ENCODE assay signal across 1 cellular context in genomic region chr12:116636636-116637519, GRCh38.
TF ChIP-seq lines count a peak whose summit lies in the region.

No MANE protein-coding gene starts in this region.

TF ChIP-seq in HepG2, 621 proteins besides CTCF, POLR2A, EP300 and RAD21 (continued from another document and continues in another):
- TF ChIP-seq BCLAF1 (IDR thresholded peaks at IDR 0.05), result no peak
- peak; percentile 46; the same call in 1 of the 2 replicates for TF ChIP-seq FOXK2 (IDR thresholded peaks at IDR 0.05)
- no peak for TF ChIP-seq EZH2 (conservative IDR thresholded peaks at IDR 0.05; ENCODE audit: low read depth, low read length)
- TF ChIP-seq KLF16 (CRISPR knock-in tag; IDR thresholded peaks at IDR 0.05), result peak in 1 of 2 experiments; percentile 69; a peak in 2 of 4 replicates
- no peak for TF ChIP-seq ATM (IDR thresholded peaks at IDR 0.05; ENCODE audit: borderline replicate concordance)
- TF ChIP-seq ZFP36 (IDR thresholded peaks at IDR 0.05; ENCODE audit: borderline replicate concordance, low read depth, low read length, partially characterized antibody), result peak; percentile 70
- peak; percentile 99 for TF ChIP-seq HHEX (CRISPR knock-in tag; IDR thresholded peaks at IDR 0.05)
- TF ChIP-seq ZBED4 (CRISPR knock-in tag; IDR thresholded peaks at IDR 0.05; ENCODE audit: borderline replicate concordance), result no peak
- peak; percentile 59 for TF ChIP-seq HNF4A (CRISPR knock-in tag; IDR thresholded peaks at IDR 0.05)
- TF ChIP-seq ZNF777 (CRISPR knock-in tag; IDR thresholded peaks at IDR 0.05), result no peak
- peak in 1 of 2 experiments; percentile 51; a peak in 2 of 4 replicates for TF ChIP-seq ATF4 (CRISPR knock-in tag; IDR thresholded peaks at IDR 0.05)
- TF ChIP-seq LCORL (IDR thresholded peaks at IDR 0.05), result no peak; the same call in 1 of the 2 replicates
- peak; percentile 89 for TF ChIP-seq LCORL (CRISPR knock-in tag; IDR thresholded peaks at IDR 0.05)
- TF ChIP-seq EEA1 (CRISPR knock-in tag; IDR thresholded peaks at IDR 0.05; ENCODE audit: borderline replicate concordance), result no peak
- no peak for TF ChIP-seq SAFB2 (CRISPR knock-in tag; IDR thresholded peaks at IDR 0.05; ENCODE audit: borderline replicate concordance, low read depth)
- no peak for TF ChIP-seq ZNF34 (CRISPR knock-in tag; IDR thresholded peaks at IDR 0.05; ENCODE audit: borderline replicate concordance)
- TF ChIP-seq SALL2 (CRISPR knock-in tag; IDR thresholded peaks at IDR 0.05), result no peak
- TF ChIP-seq ELF1 (CRISPR knock-in tag; IDR thresholded peaks at IDR 0.05), result no peak
- no peak for TF ChIP-seq ZNF10 (CRISPR knock-in tag; IDR thresholded peaks at IDR 0.05; ENCODE audit: borderline replicate concordance, low read depth)
- TF ChIP-seq KLF6 (CRISPR knock-in tag; IDR thresholded peaks at IDR 0.05), result no peak
- peak; percentile 36; the same call in 1 of the 2 replicates for TF ChIP-seq NCOR1 (IDR thresholded peaks at IDR 0.05; ENCODE audit: borderline replicate concordance, low read length)
- peak; percentile 92 for TF ChIP-seq TBX3 (IDR thresholded peaks at IDR 0.05; ENCODE audit: borderline replicate concordance)
- TF ChIP-seq ZNF557 (CRISPR knock-in tag; IDR thresholded peaks at IDR 0.05), result peak; percentile 41; the same call in 1 of the 2 replicates
- TF ChIP-seq PATZ1 (CRISPR knock-in tag; IDR thresholded peaks at IDR 0.05), result peak; percentile 56
- TF ChIP-seq PREB (CRISPR knock-in tag; IDR thresholded peaks at IDR 0.05), result no peak
- TF ChIP-seq ZNF784 (CRISPR knock-in tag; IDR thresholded peaks at IDR 0.05; ENCODE audit: borderline replicate concordance), result no peak
- no peak for TF ChIP-seq TERF1 (CRISPR knock-in tag; IDR thresholded peaks at IDR 0.05)
- TF ChIP-seq PITX1 (CRISPR knock-in tag; IDR thresholded peaks at IDR 0.05), result peak; percentile 64; the same call in 1 of the 2 replicates
- TF ChIP-seq ZNF333 (CRISPR knock-in tag; IDR thresholded peaks at IDR 0.05; ENCODE audit: borderline replicate concordance), result no peak
- TF ChIP-seq ZNF772 (CRISPR knock-in tag; IDR thresholded peaks at IDR 0.05), result no peak
- TF ChIP-seq BHLHE40 (IDR thresholded peaks at IDR 0.05; ENCODE audit: low read length), result peak; percentile 65
- no peak for TF ChIP-seq MED8 (CRISPR knock-in tag; IDR thresholded peaks at IDR 0.05; ENCODE audit: insufficient replicate concordance)
- TF ChIP-seq ZFP62 (CRISPR knock-in tag; IDR thresholded peaks at IDR 0.05), result no peak
- peak; percentile 58; the same call in 1 of the 2 replicates for TF ChIP-seq ZGPAT (CRISPR knock-in tag; IDR thresholded peaks at IDR 0.05)
- peak; percentile 12; the same call in 1 of the 2 replicates for TF ChIP-seq HNF4G (IDR thresholded peaks at IDR 0.05; ENCODE audit: borderline replicate concordance, low read depth, low read length)
- no peak for TF ChIP-seq HNF4G (CRISPR knock-in tag; IDR thresholded peaks at IDR 0.05; ENCODE audit: borderline replicate concordance, low read depth)
- 0 out of 2 replicates have a peak, but pooled peaks have one; percentile 54 for TF ChIP-seq ARNTL (CRISPR knock-in tag; IDR thresholded peaks at IDR 0.05)
- TF ChIP-seq MTA3 (CRISPR knock-in tag; IDR thresholded peaks at IDR 0.05), result no peak
- peak; percentile 96 for TF ChIP-seq NR2F6 (IDR thresholded peaks at IDR 0.05)
- TF ChIP-seq NR2F6 (CRISPR knock-in tag; IDR thresholded peaks at IDR 0.05), result peak; percentile 85
- TF ChIP-seq ZNF354B (CRISPR knock-in tag; IDR thresholded peaks at IDR 0.05), result no peak
- TF ChIP-seq ARID5B (CRISPR knock-in tag; IDR thresholded peaks at IDR 0.05), result peak; percentile 94
- 0 out of 2 replicates have a peak, but pooled peaks have one; percentile 64 for TF ChIP-seq HOXD1 (CRISPR knock-in tag; IDR thresholded peaks at IDR 0.05)
- no peak for TF ChIP-seq ZNF550 (CRISPR knock-in tag; IDR thresholded peaks at IDR 0.05; ENCODE audit: borderline replicate concordance)
- TF ChIP-seq JUND (CRISPR knock-in tag; IDR thresholded peaks at IDR 0.05), result 0 out of 2 replicates have a peak, but pooled peaks have one; percentile 56
